17 cellular contexts compared by ENCODE assay signal in genomic region chr14:103765526-103765925, GRCh38. TPM values are rescaled to one million over a fixed set of nuclear protein-coding genes. Genes with fewer than 3 reads are reported as not detected.
DNase-seq lines count a peak whose midpoint lies in the region; ATAC-seq, FAIRE-seq and TF ChIP-seq lines count a peak whose summit lies in the region.
"Had no signal": no experiment of that assay in that cellular context is flagged by ENCODE, and none has a peak within 500 bp of the region (broad histone marks: within the 10 kb centered on the region; RNA-seq: fewer than 3 reads in every experiment).

No MANE protein-coding gene starts in this region.

- DNase-seq in Calu3 (no peak), K562 (ENCODE audit: extremely low read depth in 1 of 4, low spot score in 3 of 4) (no peak), endothelial cell of umbilical vein (ENCODE audit: low read depth, low spot score) (peak; percentile 49), pulmonary artery endothelial cell (ENCODE audit: low read depth, low spot score) (peak; percentile 61), NOMO-1 treated with DMSO at 0.1 percent for 48 hours (lab: John Stamatoyannopoulos, UW; ENCODE audit: unreplicated experiment) (no peak), HFFc6 (no peak)
- DNase-seq: 8988T; AML-193; CD8-positive, alpha-beta memory T cell; DMS 273 treated with DMSO at 0.1 percent for 48 hours; DMS79; GOT3; H9 had no signal

- no peak for TF ChIP-seq EP300 in K562 (IDR thresholded peaks at IDR 0.05; ENCODE audit: low read length)

- dilution Hi-C loops in endothelial cell of umbilical vein (cut with MboI; ENCODE audit: extremely low pct_ligation_motif_present, low sequenced_read_pairs): no loop called here

- CTCF ChIA-PET in Calu3 (lab: Charles Lee): no interaction called here
- CTCF ChIA-PET in K562 (lab: Yijun Ruan, JAX; ENCODE audit: low intra/inter-chr PET ratio): no interaction called here
- CTCF ChIA-PET in endothelial cell of umbilical vein (lab: Charles Lee): interaction anchor here (1.0 to 1.2 kb wide), 3 partner anchors 17 to 43 kb away, joined by 3 to 4 read pairs (median 3); no protein-coding TSS in a partner anchor

- no peak overlapping the region for H3K4me3 ChIP-seq in K562
- H3K4me3 ChIP-seq in endothelial cell of umbilical vein (replicated peaks in 1 of 3; ENCODE audit: insufficient read depth in 1 of 3, low read depth in 1 of 3, low read length in 3 of 3): no peak overlapping the region
- H3K4me3 ChIP-seq: BLaER1, GM12878 had no signal

- TF ChIP-seq CTCF in Calu3 (IDR thresholded peaks at IDR 0.05; ENCODE audit: unreplicated experiment) (no peak), K562 (IDR thresholded peaks at IDR 0.05 in 2 of 3, conservative IDR thresholded peaks at IDR 0.05 in 1 of 3; ENCODE audit: insufficient read depth in 2 of 3, low read depth in 1 of 3, low read length in 3 of 3) (no peak), endothelial cell of umbilical vein (IDR thresholded peaks at IDR 0.05; ENCODE audit: extremely low read depth in 1 of 2, insufficient read depth in 1 of 2, low read depth in 1 of 2, low read length in 2 of 2) (no peak), HFFc6 (IDR thresholded peaks at IDR 0.05) (no peak)

- TF ChIP-seq RAD21 in K562 (CRISPR knock-in tag; conservative IDR thresholded peaks at IDR 0.05 in 1 of 2, IDR thresholded peaks at IDR 0.05 in 1 of 2): no peak

- POLR2A ChIA-PET in K562 (lab: Yijun Ruan, JAX): interaction anchor here (0.7 kb wide), 1 partner anchor 246 kb away, joined by 4 read pairs; no protein-coding TSS in a partner anchor
- POLR2A ChIA-PET in endothelial cell of umbilical vein (lab: Charles Lee): no interaction called here

- no peaks in the 10 kb centered on the region; the same call in 1 of the 2 replicates for H4K20me1 ChIP-seq in K562 (replicated peaks; ENCODE audit: control insufficient read depth, insufficient read depth, low read length)
- no peaks in the 10 kb centered on the region for H4K20me1 ChIP-seq in endothelial cell of umbilical vein (replicated peaks; ENCODE audit: control insufficient read depth, extremely low read depth, insufficient read depth, low read length)
- H4K20me1 ChIP-seq: BLaER1 had no signal

- intact Hi-C loops in Calu3 (cut with micrococcal nuclease; ENCODE audit: unreplicated experiment) (no loop called here), K562 (cut with micrococcal nuclease) (no loop called here), endothelial cell of umbilical vein (cut with micrococcal nuclease) (no loop called here)

- H3K4me2 ChIP-seq in K562 (ENCODE audit: insufficient read depth, low read length): no peak overlapping the region
- H3K4me2 ChIP-seq in endothelial cell of umbilical vein (ENCODE audit: insufficient read depth, low read length): peak overlapping the region; percentile 47
- H3K4me2 ChIP-seq: BLaER1 had no signal

- H3K9me3 ChIP-seq in K562 (replicated peaks; ENCODE audit: control insufficient read depth, insufficient read depth, low read depth, low read length) (no peaks in the 10 kb centered on the region), endothelial cell of umbilical vein (replicated peaks; ENCODE audit: control insufficient read depth, insufficient read depth, low read length) (no peaks in the 10 kb centered on the region)
- H3K9me3 ChIP-seq: BLaER1 had no signal

- no peaks in the 10 kb centered on the region for H3K4me1 Mint-ChIP-seq in Calu3 (ENCODE audit: low read depth, unreplicated experiment)
- peaks cover 13% of the 10 kb centered on the region for H3K4me1 Mint-ChIP-seq in HFFc6 (ENCODE audit: low read depth)

- H3K36me3 Mint-ChIP-seq in Calu3 (ENCODE audit: insufficient read depth, unreplicated experiment) (no peaks in the 10 kb centered on the region), HFFc6 (ENCODE audit: low read depth) (no peaks in the 10 kb centered on the region; the same call in 1 of the 2 replicates)

- no peak for ATAC-seq in K562
- ATAC-seq in GM21390 (IDR thresholded peaks at IDR 0.05; ENCODE audit: unreplicated experiment): no peak
- ATAC-seq in HG03095 (IDR thresholded peaks at IDR 0.05; ENCODE audit: unreplicated experiment): no peak
- ATAC-seq: GM12878 had no signal

- FAIRE-seq in K562 (lab: Jason Lieb, UNC) (no peak), endothelial cell of umbilical vein (lab: Jason Lieb, UNC) (peak; percentile 38)
- FAIRE-seq: GM12878 had no signal

- H3K9ac ChIP-seq in K562 (ENCODE audit: insufficient read depth in 1 of 2, low read depth in 2 of 2, low read length in 2 of 2) (no peak overlapping the region), endothelial cell of umbilical vein (replicated peaks; ENCODE audit: extremely low read depth, insufficient read depth, low read length) (no peak overlapping the region)
- H3K9ac ChIP-seq: BLaER1 had no signal

- H3K9me1 ChIP-seq in K562 (ENCODE audit: control insufficient read depth, insufficient read depth, low read length): no peaks in the 10 kb centered on the region
- H3K9me1 ChIP-seq in endothelial cell of umbilical vein (replicated peaks; ENCODE audit: control insufficient read depth, extremely low read depth, insufficient read depth, low read length): no peaks in the 10 kb centered on the region

- TF ChIP-seq POLR2A in K562 (conservative IDR thresholded peaks at IDR 0.05): no peak
- TF ChIP-seq POLR2A in endothelial cell of umbilical vein (IDR thresholded peaks at IDR 0.05; ENCODE audit: low read depth, low read length): no peak

- 0% methylated on average over 3 of the region's 3 CpGs for WGBS in K562 (ENCODE audit: insufficient coverage, low coverage, missing lambda C conversion rate)

- peaks cover 0 to 3% of the 10 kb centered on the region in 2 experiments; a peak in 2 of 5 replicates for H3K4me1 ChIP-seq in K562 (replicated peaks in 1 of 2; ENCODE audit: control insufficient read depth in 2 of 2, insufficient read depth in 2 of 2, low read length in 2 of 2)
- H3K4me1 ChIP-seq in endothelial cell of umbilical vein (ENCODE audit: control insufficient read depth, extremely low read depth, insufficient read depth, low read length): peaks cover 5% of the 10 kb centered on the region
- H3K4me1 ChIP-seq: BLaER1 had no signal

- no peaks in the 10 kb centered on the region for H3K79me2 ChIP-seq in K562 (ENCODE audit: control insufficient read depth, insufficient read depth, low read length)
- no peaks in the 10 kb centered on the region for H3K79me2 ChIP-seq in endothelial cell of umbilical vein (ENCODE audit: control insufficient read depth, insufficient read depth, low read length)

- H3K27me3 ChIP-seq in K562 (ENCODE audit: control insufficient read depth in 2 of 2, insufficient read depth in 2 of 2, low read length in 2 of 2): peaks cover 0 to 6% of the 10 kb centered on the region in 2 experiments; a peak in 3 of 5 replicates
- H3K27me3 ChIP-seq in endothelial cell of umbilical vein (ENCODE audit: control insufficient read depth in 2 of 2, insufficient read depth in 2 of 2, low read length in 2 of 2): no peaks in the 10 kb centered on the region
- H3K27me3 ChIP-seq: BLaER1 had no signal

- BruUV-seq in Calu3 (replicated peaks; lab: Mats Ljungman, UMichigan) (no TSS peak), K562 (replicated peaks; lab: Mats Ljungman, UMichigan) (no TSS peak), endothelial cell of umbilical vein (replicated peaks; lab: Mats Ljungman, UMichigan) (no TSS peak)

- no peak overlapping the region for H3K4me3 Mint-ChIP-seq in Calu3 (ENCODE audit: low read depth, unreplicated experiment)
- no peak overlapping the region for H3K4me3 Mint-ChIP-seq in HFFc6
- H3K4me3 Mint-ChIP-seq: CD8-positive, alpha-beta memory T cell; H9 had no signal

- no peak overlapping the region for H3K27ac ChIP-seq in K562 (ENCODE audit: extremely low read depth, low read depth, low read length)
- no peak overlapping the region for H3K27ac ChIP-seq in endothelial cell of umbilical vein (ENCODE audit: insufficient read depth, low read depth, low read length)
- H3K27ac ChIP-seq: BLaER1 had no signal

- no peaks in the 10 kb centered on the region for H3K27me3 Mint-ChIP-seq in Calu3 (ENCODE audit: unreplicated experiment)
- H3K27me3 Mint-ChIP-seq in HFFc6 (ENCODE audit: insufficient read depth): peaks cover 1% of the 10 kb centered on the region; the same call in 1 of the 2 replicates
- H3K27me3 Mint-ChIP-seq: CD8-positive, alpha-beta memory T cell had no signal

- H3K27ac Mint-ChIP-seq in Calu3 (ENCODE audit: unreplicated experiment) (peak overlapping the region; percentile 7), HFFc6 (no peak overlapping the region)
- H3K27ac Mint-ChIP-seq: H9 had no signal

- H3K9me3 Mint-ChIP-seq in Calu3 (ENCODE audit: low read depth, unreplicated experiment) (no peaks in the 10 kb centered on the region), HFFc6 (no peaks in the 10 kb centered on the region)
- H3K9me3 Mint-ChIP-seq: H9 had no signal

- no peaks in the 10 kb centered on the region for H3K36me3 ChIP-seq in K562 (ENCODE audit: control insufficient read depth, insufficient read depth, low read length)
- H3K36me3 ChIP-seq in endothelial cell of umbilical vein (ENCODE audit: control insufficient read depth in 2 of 2, extremely low read depth in 1 of 2, insufficient read depth in 2 of 2, low read length in 2 of 2): no peaks in the 10 kb centered on the region
- H3K36me3 ChIP-seq: BLaER1 had no signal

- H2AFZ ChIP-seq in K562 (ENCODE audit: low read depth, low read length) (no peak overlapping the region), endothelial cell of umbilical vein (ENCODE audit: low read depth, low read length) (no peak overlapping the region)

- in situ Hi-C loops in K562 (cut with MboI): no loop called here

RNA-seq across cellular contexts. Expression of gene ZFYVE21, which starts 49.9 kb away (rescaled TPM):
- total RNA-seq in Calu3 (2022) (45.7 and 48.8 TPM in 2 replicates), K562 (2014; rRNA removed) (16.3 and 21.1 TPM in 2 replicates), K562 (2014; rRNA removed; fragmentation: Illumina TruSeq; extraction: Trizol) (9.9 and 11.8 TPM in 2 replicates), K562 (2015; rRNA removed; fragmentation: Illumina TruSeq; extraction: Trizol) (15.0 and 15.6 TPM in 2 replicates), K562 (2021) (17.1 and 18.0 TPM in 2 replicates), endothelial cell of umbilical vein (54.5 and 55.8 TPM in 2 replicates), pulmonary artery endothelial cell (65.8 and 86.9 TPM in 2 replicates)
- total RNA-seq in K562 (2011; cell fraction: chromatin; rRNA removed; ENCODE audit: low replicate concordance): 79.0 and 151 TPM in 2 replicates
- 69.2 and 87.8 TPM in 2 replicates for total RNA-seq in K562 (2011; cell fraction: nucleolus; rRNA removed)
- total RNA-seq in K562 (2011; cell fraction: nucleoplasm; rRNA removed): 66.9 and 68.4 TPM in 2 replicates
- polyA plus RNA-seq in K562 (2011; rRNA removed) (23.1 and 24.3 TPM in 2 replicates), K562 (2014; fragmentation: Illumina TruSeq; extraction: Trizol) (11.9 and 14.4 TPM in 2 replicates), K562 (2014; fragmentation: Nextera tagmentation; extraction: Ambion mirVana) (1 to 10 TPM in 1 of 2 experiments, under 1 TPM in 1; 0.90 to 2.8 TPM), K562 (2014; rRNA removed) (23.1 and 25.5 TPM in 2 replicates), endothelial cell of umbilical vein (98.3 and 126 TPM in 2 replicates)
- 27.7 and 35.5 TPM in 2 replicates for polyA plus RNA-seq in K562 (2011; cell fraction: cytosol; rRNA removed)
- polyA plus RNA-seq in K562 (2011; cell fraction: nucleus; rRNA removed): 44.1 and 51.8 TPM in 2 replicates
- polyA plus RNA-seq in K562 (2012): 15.8 and 16.8 TPM in 2 replicates
- polyA minus RNA-seq in K562 (2011; rRNA and poly(A)+ RNA removed): 9.3 and 9.5 TPM in 2 replicates
- 17.4 and 20.7 TPM in 2 replicates for polyA minus RNA-seq in K562 (2011; cell fraction: cytosol; rRNA and poly(A)+ RNA removed)
- polyA minus RNA-seq in K562 (2011; cell fraction: nucleus; rRNA and poly(A)+ RNA removed): 16.2 and 17.8 TPM in 2 replicates
- polyA plus RNA-seq in endothelial cell of umbilical vein (2011; cell fraction: cytosol; rRNA removed): 93.5 and 94.5 TPM in 2 replicates
- polyA plus RNA-seq in endothelial cell of umbilical vein (2011; cell fraction: nucleus; rRNA removed): 54.3 and 70.0 TPM in 2 replicates
- polyA plus RNA-seq in endothelial cell of umbilical vein (2012): 42.4 and 49.3 TPM in 2 replicates
- 47.7 and 51.3 TPM in 2 replicates for polyA minus RNA-seq in endothelial cell of umbilical vein
- polyA minus RNA-seq in endothelial cell of umbilical vein (2011; cell fraction: cytosol; rRNA and poly(A)+ RNA removed): 18.8 TPM
- polyA minus RNA-seq in endothelial cell of umbilical vein (2011; cell fraction: nucleus; rRNA and poly(A)+ RNA removed): 27.8 and 30.9 TPM in 2 replicates
- 10 to 100 TPM; 40.9 to 47.7 (median 42.1) TPM for total RNA-seq in HFFc6 (2021; fragmentation: NEBNext Ultra II Directional; extraction: Animal tissue kit (Norgen Biotek cat#: 25700))

RNA-seq across cellular contexts. Expression of gene XRCC3, which starts 50.3 kb away (rescaled TPM):
- 48.6 and 52.9 TPM in 2 replicates for total RNA-seq in Calu3 (2022)
- 101 and 113 TPM in 2 replicates for total RNA-seq in K562 (2011; cell fraction: chromatin; rRNA removed; ENCODE audit: low replicate concordance)
- total RNA-seq in K562 (2011; cell fraction: nucleolus; rRNA removed): 61.2 and 62.1 TPM in 2 replicates
- 38.5 and 51.0 TPM in 2 replicates for total RNA-seq in K562 (2011; cell fraction: nucleoplasm; rRNA removed)
- 46.1 and 54.1 TPM in 2 replicates for total RNA-seq in K562 (2014; rRNA removed)
- 30.2 TPM in 2 replicates for total RNA-seq in K562 (2014; rRNA removed; fragmentation: Illumina TruSeq; extraction: Trizol)
- 25.7 and 30.3 TPM in 2 replicates for total RNA-seq in K562 (2015; rRNA removed; fragmentation: Illumina TruSeq; extraction: Trizol)
- total RNA-seq in K562 (2021): 38.2 and 41.3 TPM in 2 replicates
- 19.0 and 24.3 TPM in 2 replicates for polyA plus RNA-seq in K562 (2011; rRNA removed)
- 25.1 and 35.1 TPM in 2 replicates for polyA plus RNA-seq in K562 (2011; cell fraction: cytosol; rRNA removed)
- 39.2 and 66.6 TPM in 2 replicates for polyA plus RNA-seq in K562 (2011; cell fraction: nucleus; rRNA removed)
- 27.2 and 37.1 TPM in 2 replicates for polyA plus RNA-seq in K562 (2012)
- 44.5 and 59.3 TPM in 2 replicates for polyA plus RNA-seq in K562 (2014; fragmentation: Illumina TruSeq; extraction: Trizol)
- under 1 TPM; 0.34 to 0.38 TPM for polyA plus RNA-seq in K562 (2014; fragmentation: Nextera tagmentation; extraction: Ambion mirVana)
- polyA plus RNA-seq in K562 (2014; rRNA removed): 39.9 and 44.1 TPM in 2 replicates
- 15.4 and 24.3 TPM in 2 replicates for polyA minus RNA-seq in K562 (2011; rRNA and poly(A)+ RNA removed)
- 17.7 and 17.8 TPM in 2 replicates for polyA minus RNA-seq in K562 (2011; cell fraction: cytosol; rRNA and poly(A)+ RNA removed)
- 19.2 and 19.5 TPM in 2 replicates for polyA minus RNA-seq in K562 (2011; cell fraction: nucleus; rRNA and poly(A)+ RNA removed)
- 25.1 and 27.2 TPM in 2 replicates for total RNA-seq in endothelial cell of umbilical vein
- 13.4 and 13.6 TPM in 2 replicates for polyA plus RNA-seq in endothelial cell of umbilical vein
- polyA plus RNA-seq in endothelial cell of umbilical vein (2011; cell fraction: cytosol; rRNA removed): 14.1 and 14.5 TPM in 2 replicates
- 33.2 and 41.1 TPM in 2 replicates for polyA plus RNA-seq in endothelial cell of umbilical vein (2011; cell fraction: nucleus; rRNA removed)
- polyA plus RNA-seq in endothelial cell of umbilical vein (2012): 8.4 and 10.0 TPM in 2 replicates
- polyA minus RNA-seq in endothelial cell of umbilical vein: 11.2 and 16.4 TPM in 2 replicates
- 17.4 TPM for polyA minus RNA-seq in endothelial cell of umbilical vein (2011; cell fraction: cytosol; rRNA and poly(A)+ RNA removed)
- 10.9 and 11.2 TPM in 2 replicates for polyA minus RNA-seq in endothelial cell of umbilical vein (2011; cell fraction: nucleus; rRNA and poly(A)+ RNA removed)
- 17.4 and 36.9 TPM in 2 replicates for total RNA-seq in pulmonary artery endothelial cell
- total RNA-seq in HFFc6 (2021; fragmentation: NEBNext Ultra II Directional; extraction: Animal tissue kit (Norgen Biotek cat#: 25700)): 10 to 100 TPM in 5 of 6 experiments, 1 to 10 TPM in 1; 7.3 to 15.7 (median 13.4) TPM

Comparison
In these comparisons a context has a peak if more than half of its experiments do, and no peak if none do; other contexts are left out.
1. DNase-seq: peak in endothelial cell of umbilical vein (single experiment) and pulmonary artery endothelial cell (single experiment); none in Calu3 (single experiment), K562 (0 of 4), NOMO-1 treated with DMSO at 0.1 percent for 48 hours (single experiment) and HFFc6 (single experiment).